In the genomic region with DNA sequence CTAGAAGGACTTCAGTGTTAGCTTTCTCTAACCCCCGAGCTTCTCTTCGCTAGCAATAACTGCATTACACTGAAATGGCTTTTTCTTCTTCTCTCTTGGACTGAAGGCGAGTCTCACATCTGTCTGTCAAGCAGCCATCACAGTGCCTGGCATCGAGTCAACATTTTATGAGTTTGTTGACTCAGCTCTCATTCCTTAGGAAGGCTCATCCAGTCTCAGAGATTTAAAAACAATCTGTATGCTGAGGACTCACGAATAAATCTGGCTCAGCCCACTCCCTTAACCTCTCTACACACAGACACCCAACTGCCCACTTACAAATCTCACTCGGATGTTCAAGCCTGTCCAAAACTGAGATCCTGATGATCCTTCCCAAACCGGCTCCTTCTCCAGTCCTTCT, we compare ENCODE assay signal across 21 cellular contexts.
A peak's percentile ranks its signal among the peaks of the same experiment; 100 is the strongest.
DNase-seq lines count a peak whose midpoint lies in the region; FAIRE-seq and TF ChIP-seq lines count a peak whose summit lies in the region.
"Had no signal": no experiment of that assay in that cellular context is flagged by ENCODE, and none has a peak within 500 bp of the region (broad histone marks: within the 10 kb centered on the region; RNA-seq: fewer than 3 reads in every experiment).

No MANE protein-coding gene starts in this region.

- dilution Hi-C loops in keratinocyte (cut with MboI; ENCODE audit: extremely low pct_ligation_motif_present, low sequenced_read_pairs), result no loop called here

- no peaks in the 10 kb centered on the region for H3K79me2 ChIP-seq in keratinocyte (ENCODE audit: control insufficient read depth, insufficient read depth, low read length)

- TF ChIP-seq POLR2A in uterus (IDR thresholded peaks at IDR 0.05), result no peak

- peak; percentile 14 for DNase-seq in NCI-H345 (lab: John Stamatoyannopoulos, UW)
- no peak for DNase-seq in NCI-H345 treated with DMSO at 0.1 percent for 48 hours (lab: John Stamatoyannopoulos, UW; ENCODE audit: unreplicated experiment)
- no peak for DNase-seq in keratinocyte (ENCODE audit: low read depth, low spot score)
- peak; percentile 37 to 53 for DNase-seq in uterus
- no peak for DNase-seq in germinal center (ENCODE audit: low spot score)
- no peak for DNase-seq in mesenteric fat pad (ENCODE audit: low spot score)
- no peak for DNase-seq in D341Med (ENCODE audit: low spot score)
- DNase-seq: activated CD4-positive, alpha-beta T cell treated with anti-CD3 and anti-CD28 coated beads for 48 hours; activated CD8-positive, alpha-beta memory T cell treated with anti-CD3 and anti-CD28 coated beads, Interleukin-2, amount 50 U/mL, for 4 hours; kidney; NCI-H1417 treated with DMSO at 0.1 percent for 48 hours; stimulated activated CD4-positive, alpha-beta T cell treated with anti-CD3 and anti-CD28 coated beads, Interleukin-4, amount 100 ng/mL, for 24 hours; stimulated activated CD8-positive, alpha-beta memory T cell treated with anti-CD3 and anti-CD28 coated beads, Interleukin-4, amount 100 ng/mL, for 48 hours; T1000 had no signal

- no peaks in the 10 kb centered on the region for H4K20me1 ChIP-seq in keratinocyte (ENCODE audit: control insufficient read depth, extremely low read depth, insufficient read depth, low read length)

- H3K4me1 ChIP-seq in keratinocyte (ENCODE audit: control insufficient read depth, extremely low read depth, insufficient read depth, low read length), result peaks cover 3% of the 10 kb centered on the region
- no peaks in the 10 kb centered on the region for H3K4me1 ChIP-seq in uterus
- H3K4me1 ChIP-seq: SJSA1 had no signal

- H3K9me1 ChIP-seq in keratinocyte (ENCODE audit: control insufficient read depth, extremely low read depth, insufficient read depth, low read length), result no peaks in the 10 kb centered on the region

- no peak overlapping the region for H2AFZ ChIP-seq in keratinocyte (ENCODE audit: control insufficient read depth, low read length)

- H3K4me2 ChIP-seq in keratinocyte (ENCODE audit: control insufficient read depth, extremely low read depth, insufficient read depth, low read depth, low read length), result no peak overlapping the region
- H3K4me2 ChIP-seq: KMS-11 had no signal

- TF ChIP-seq CTCF in VCaP (conservative IDR thresholded peaks at IDR 0.05), result no peak
- no peak for TF ChIP-seq CTCF in keratinocyte (optimal IDR thresholded peaks at IDR 0.05 in 1 of 3, IDR thresholded peaks at IDR 0.05 in 1 of 3, conservative IDR thresholded peaks at IDR 0.05 in 1 of 3; ENCODE audit: extremely low read depth in 1 of 3, insufficient read depth in 2 of 3, low read length in 3 of 3)
- no peak for TF ChIP-seq CTCF in uterus (IDR thresholded peaks at IDR 0.05)

- intact Hi-C loops in uterus (cut with DNase I; ENCODE audit: low total_unique reads), result no loop called here

- FAIRE-seq in keratinocyte (lab: Jason Lieb, UNC), result peak; percentile 88
- FAIRE-seq: kidney had no signal

- H3K4me3 ChIP-seq in keratinocyte (ENCODE audit: control insufficient read depth in 2 of 3, extremely low read depth in 1 of 3, insufficient read depth in 2 of 3, low read depth in 1 of 3, low read length in 3 of 3) (no peak overlapping the region), uterus (no peak overlapping the region)
- H3K4me3 ChIP-seq: coronary artery, SJSA1, thoracic aorta had no signal

- H3K27ac ChIP-seq in VCaP (peak overlapping the region; percentile 41; the same call in 1 of the 2 replicates), keratinocyte (ENCODE audit: control insufficient read depth, insufficient read depth, low read length) (no peak overlapping the region), uterus (peak overlapping the region in 1 of 2 donors; percentile 21)
- H3K27ac ChIP-seq: 22Rv1, coronary artery, KMS-11, neutrophil, SJSA1, thoracic aorta had no signal

- no peaks in the 10 kb centered on the region for H3K36me3 ChIP-seq in keratinocyte (ENCODE audit: control insufficient read depth in 2 of 2, extremely low read depth in 1 of 2, insufficient read depth in 2 of 2, low read length in 2 of 2)
- H3K36me3 ChIP-seq in uterus, result no peaks in the 10 kb centered on the region
- H3K36me3 ChIP-seq: neutrophil, SJSA1, thoracic aorta had no signal

- no peak overlapping the region for H3K9ac ChIP-seq in keratinocyte (ENCODE audit: control insufficient read depth, extremely low read depth, insufficient read depth, low read length)
- H3K9ac ChIP-seq: KMS-11 had no signal

- H3K27me3 ChIP-seq in keratinocyte (ENCODE audit: control insufficient read depth, extremely low read depth, insufficient read depth, low read length), result no peaks in the 10 kb centered on the region
- H3K27me3 ChIP-seq in uterus, result no peaks in the 10 kb centered on the region
- H3K27me3 ChIP-seq: neutrophil, SJSA1 had no signal

- H3K9me3 ChIP-seq in keratinocyte (ENCODE audit: control insufficient read depth, low read depth, low read length) (no peaks in the 10 kb centered on the region), uterus (no peaks in the 10 kb centered on the region)
- H3K9me3 ChIP-seq: neutrophil, SJSA1, thoracic aorta had no signal

Comparison
In these comparisons a context has a peak if more than half of its experiments do, and no peak if none do; other contexts are left out.
1. DNase-seq: peak in NCI-H345 (single experiment) and uterus (2 of 2); none in NCI-H345 treated with DMSO at 0.1 percent for 48 hours (single experiment), keratinocyte (single experiment), germinal center (single experiment), mesenteric fat pad (single experiment) and D341Med (single experiment).